ENCODE assay signal across 8 cellular contexts in genomic region chr6:110874880-110875547, GRCh38. TPM values are rescaled to one million over a fixed set of nuclear protein-coding genes. Genes with fewer than 3 reads are reported as not detected.
A peak's percentile ranks its signal among the peaks of the same experiment; 100 is the strongest.
DNase-seq lines count a peak whose midpoint lies in the region; ATAC-seq and TF ChIP-seq lines count a peak whose summit lies in the region.

No MANE protein-coding gene starts in this region.

- peaks cover 35% of the 10 kb centered on the region for H3K4me1 Mint-ChIP-seq in activated CD4-positive, alpha-beta T cell treated with anti-CD3 and anti-CD28 coated beads, Interleukin-2, amount 10 ng/mL, durations not matched to agents 24 days and 14 days
- peaks cover 34% of the 10 kb centered on the region for H3K4me1 Mint-ChIP-seq in stimulated activated naive CD8-positive, alpha-beta T cell treated with anti-CD3 and anti-CD28 coated beads, Interleukin-15, amount 100 ng/mL, for 72 hours

- no peaks in the 10 kb centered on the region for H3K27me3 Mint-ChIP-seq in activated CD4-positive, alpha-beta T cell treated with anti-CD3 and anti-CD28 coated beads, Interleukin-2, amount 10 ng/mL, durations not matched to agents 24 days and 14 days
- no peaks in the 10 kb centered on the region for H3K27me3 Mint-ChIP-seq in stimulated activated naive CD8-positive, alpha-beta T cell treated with anti-CD3 and anti-CD28 coated beads, Interleukin-15, amount 100 ng/mL, for 72 hours

- TF ChIP-seq CTCF in AG09309 (IDR thresholded peaks at IDR 0.05; ENCODE audit: control insufficient read depth, insufficient read depth, low read depth, low read length, missing control alignments), result no peak

- H3K4me3 ChIP-seq in AG09309 (ENCODE audit: control insufficient read depth, low read depth, low read length), result peak overlapping the region; percentile 69

- peaks cover 29% of the 10 kb centered on the region for H3K36me3 Mint-ChIP-seq in activated CD4-positive, alpha-beta T cell treated with anti-CD3 and anti-CD28 coated beads, Interleukin-2, amount 10 ng/mL, durations not matched to agents 24 days and 14 days (ENCODE audit: low read depth)

- intact Hi-C loops in activated CD4-positive, alpha-beta T cell treated with anti-CD3 and anti-CD28 coated beads, Interleukin-2, amount 10 ng/mL, durations not matched to agents 24 days and 14 days (cut with micrococcal nuclease), result loop anchor here (1.0 to 5.0 kb wide), 5 partner anchors 60 to 1493 kb away; partner anchors contain the start of genes CD164, CDK19, GTF3C6 and REV3L

- DNase-seq in AG09309 (ENCODE audit: low read depth), result no peak
- peak; percentile 23 for DNase-seq in HS-27A (ENCODE audit: low read depth)
- peak; percentile 87 for DNase-seq in activated CD4-positive, alpha-beta T cell treated with anti-CD3 and anti-CD28 coated beads, Interleukin-2, amount 10 ng/mL, durations not matched to agents 24 days and 14 days
- peak; percentile 67 for DNase-seq in ecto neural progenitor cell (ENCODE audit: low spot score)
- peak; percentile 31 for DNase-seq in midbrain (lab: John Stamatoyannopoulos, UW)
- DNase-seq in stimulated activated naive CD8-positive, alpha-beta T cell treated with anti-CD3 and anti-CD28 coated beads, Interleukin-15, amount 100 ng/mL, for 72 hours, result peak; percentile 68 to 70

- ATAC-seq in GM19023 (IDR thresholded peaks at IDR 0.05; ENCODE audit: unreplicated experiment), result peak; percentile 16
- ATAC-seq in stimulated activated naive CD8-positive, alpha-beta T cell treated with anti-CD3 and anti-CD28 coated beads, Interleukin-15, amount 100 ng/mL, for 72 hours, result peak; percentile 19
- ATAC-seq in GM19351 (IDR thresholded peaks at IDR 0.05; ENCODE audit: unreplicated experiment), result no peak

- H3K27ac Mint-ChIP-seq in activated CD4-positive, alpha-beta T cell treated with anti-CD3 and anti-CD28 coated beads, Interleukin-2, amount 10 ng/mL, durations not matched to agents 24 days and 14 days, result peak overlapping the region; percentile 99
- peak overlapping the region; percentile 99 for H3K27ac Mint-ChIP-seq in stimulated activated naive CD8-positive, alpha-beta T cell treated with anti-CD3 and anti-CD28 coated beads, Interleukin-15, amount 100 ng/mL, for 72 hours

- H3K4me3 Mint-ChIP-seq in activated CD4-positive, alpha-beta T cell treated with anti-CD3 and anti-CD28 coated beads, Interleukin-2, amount 10 ng/mL, durations not matched to agents 24 days and 14 days, result peak overlapping the region; percentile 98
- peak overlapping the region; percentile 92 to 95 for H3K4me3 Mint-ChIP-seq in stimulated activated naive CD8-positive, alpha-beta T cell treated with anti-CD3 and anti-CD28 coated beads, Interleukin-15, amount 100 ng/mL, for 72 hours

- no peaks in the 10 kb centered on the region for H3K9me3 Mint-ChIP-seq in activated CD4-positive, alpha-beta T cell treated with anti-CD3 and anti-CD28 coated beads, Interleukin-2, amount 10 ng/mL, durations not matched to agents 24 days and 14 days
- no peaks in the 10 kb centered on the region for H3K9me3 Mint-ChIP-seq in stimulated activated naive CD8-positive, alpha-beta T cell treated with anti-CD3 and anti-CD28 coated beads, Interleukin-15, amount 100 ng/mL, for 72 hours

RNA-seq across cellular contexts. Expression of gene AMD1, which starts 0.4 kb away (rescaled TPM):
- 108 and 113 TPM in 2 replicates for total RNA-seq in activated CD4-positive, alpha-beta T cell treated with anti-CD3 and anti-CD28 coated beads, Interleukin-2, amount 10 ng/mL, durations not matched to agents 24 days and 14 days

RNA-seq across cellular contexts. Expression of gene CDK19, which starts 59.7 kb away (rescaled TPM):
- total RNA-seq in activated CD4-positive, alpha-beta T cell treated with anti-CD3 and anti-CD28 coated beads, Interleukin-2, amount 10 ng/mL, durations not matched to agents 24 days and 14 days, result 13.0 and 15.7 TPM in 2 replicates
